ENCODE assay signal across 9 cellular contexts in genomic region chr1:201503397-201504176, GRCh38. TPM values are rescaled to one million over a fixed set of nuclear protein-coding genes. Genes with fewer than 3 reads are reported as not detected.
DNase-seq lines count a peak whose midpoint lies in the region; ATAC-seq and TF ChIP-seq lines count a peak whose summit lies in the region.
"Had no signal": no experiment of that assay in that cellular context is flagged by ENCODE, and none has a peak within 500 bp of the region (broad histone marks: within the 10 kb centered on the region; RNA-seq: fewer than 3 reads in every experiment).

No MANE protein-coding gene starts in this region.

- H3K4me1 ChIP-seq in liver (ENCODE audit: control insufficient read depth in 4 of 4, insufficient read depth in 4 of 4, low read length in 3 of 4) (peaks cover 35 to 90% (median 82%) of the 10 kb centered on the region in 4 donors), upper lobe of right lung (peaks cover 84% of the 10 kb centered on the region)

- peak overlapping the region; percentile 49 for H3K27ac Mint-ChIP-seq in activated CD8-positive, alpha-beta T cell treated with anti-CD3 and anti-CD28 coated beads, Interleukin-2, amount 10 ng/mL, durations not matched to agents 7 days and 5 days
- H3K27ac Mint-ChIP-seq in activated CD8-positive, alpha-beta T cell treated with anti-CD3 and anti-CD28 coated beads for 36 hours, result no peak overlapping the region
- peak overlapping the region; percentile 86 for H3K27ac Mint-ChIP-seq in MCF 10A (ENCODE audit: low read depth, unreplicated experiment)
- no peak overlapping the region for H3K27ac Mint-ChIP-seq in stimulated activated naive CD8-positive, alpha-beta T cell treated with anti-CD3 and anti-CD28 coated beads, Interleukin-15, amount 100 ng/mL, for 72 hours

- no peak for DNase-seq in activated CD8-positive, alpha-beta T cell treated with anti-CD3 and anti-CD28 coated beads, Interleukin-2, amount 10 ng/mL, durations not matched to agents 7 days and 5 days
- DNase-seq in activated CD8-positive, alpha-beta T cell treated with anti-CD3 and anti-CD28 coated beads for 36 hours, result no peak
- DNase-seq in MCF 10A (ENCODE audit: unreplicated experiment) (peak; percentile 92), upper lobe of right lung (no peak), SKM-1 (lab: John Stamatoyannopoulos, UW; ENCODE audit: unreplicated experiment) (no peak)
- DNase-seq in stimulated activated naive CD8-positive, alpha-beta T cell treated with anti-CD3 and anti-CD28 coated beads, Interleukin-15, amount 100 ng/mL, for 72 hours, result no peak

- H3K4me1 Mint-ChIP-seq in activated CD8-positive, alpha-beta T cell treated with anti-CD3 and anti-CD28 coated beads, Interleukin-2, amount 10 ng/mL, durations not matched to agents 7 days and 5 days (ENCODE audit: low read depth), result peaks cover 39% of the 10 kb centered on the region
- H3K4me1 Mint-ChIP-seq in activated CD8-positive, alpha-beta T cell treated with anti-CD3 and anti-CD28 coated beads for 36 hours (ENCODE audit: low read depth), result peaks cover 28% of the 10 kb centered on the region
- H3K4me1 Mint-ChIP-seq in MCF 10A (ENCODE audit: insufficient read depth, unreplicated experiment), result peaks cover 77% of the 10 kb centered on the region
- H3K4me1 Mint-ChIP-seq in stimulated activated naive CD8-positive, alpha-beta T cell treated with anti-CD3 and anti-CD28 coated beads, Interleukin-15, amount 100 ng/mL, for 72 hours, result peaks cover 35% of the 10 kb centered on the region

- H3K9me3 Mint-ChIP-seq in activated CD8-positive, alpha-beta T cell treated with anti-CD3 and anti-CD28 coated beads, Interleukin-2, amount 10 ng/mL, durations not matched to agents 7 days and 5 days (ENCODE audit: insufficient read depth), result no peaks in the 10 kb centered on the region
- H3K9me3 Mint-ChIP-seq in activated CD8-positive, alpha-beta T cell treated with anti-CD3 and anti-CD28 coated beads for 36 hours, result no peaks in the 10 kb centered on the region
- H3K9me3 Mint-ChIP-seq in MCF 10A (ENCODE audit: unreplicated experiment), result no peaks in the 10 kb centered on the region
- H3K9me3 Mint-ChIP-seq in stimulated activated naive CD8-positive, alpha-beta T cell treated with anti-CD3 and anti-CD28 coated beads, Interleukin-15, amount 100 ng/mL, for 72 hours, result no peaks in the 10 kb centered on the region

- H3K4me3 Mint-ChIP-seq in activated CD8-positive, alpha-beta T cell treated with anti-CD3 and anti-CD28 coated beads, Interleukin-2, amount 10 ng/mL, durations not matched to agents 7 days and 5 days, result no peak overlapping the region
- no peak overlapping the region for H3K4me3 Mint-ChIP-seq in activated CD8-positive, alpha-beta T cell treated with anti-CD3 and anti-CD28 coated beads for 36 hours
- H3K4me3 Mint-ChIP-seq in MCF 10A (ENCODE audit: unreplicated experiment), result peak overlapping the region; percentile 45
- no peak overlapping the region for H3K4me3 Mint-ChIP-seq in stimulated activated naive CD8-positive, alpha-beta T cell treated with anti-CD3 and anti-CD28 coated beads, Interleukin-15, amount 100 ng/mL, for 72 hours

- H3K36me3 ChIP-seq in liver (ENCODE audit: control insufficient read depth in 4 of 4, insufficient read depth in 3 of 4, low read depth in 1 of 4, low read length in 3 of 4) (no peaks in the 10 kb centered on the region), upper lobe of right lung (no peaks in the 10 kb centered on the region)

- TSS peak; percentile 49 for BruUV-seq in MCF 10A (replicated peaks; lab: Mats Ljungman, UMichigan)

- no peak for ATAC-seq in activated CD8-positive, alpha-beta T cell treated with anti-CD3 and anti-CD28 coated beads, Interleukin-2, amount 10 ng/mL, durations not matched to agents 7 days and 5 days
- no peak for ATAC-seq in activated CD8-positive, alpha-beta T cell treated with anti-CD3 and anti-CD28 coated beads for 36 hours
- ATAC-seq in upper lobe of right lung, result peak; percentile 45
- no peak for ATAC-seq in GM21825 (IDR thresholded peaks at IDR 0.05; ENCODE audit: unreplicated experiment)
- ATAC-seq in stimulated activated naive CD8-positive, alpha-beta T cell treated with anti-CD3 and anti-CD28 coated beads, Interleukin-15, amount 100 ng/mL, for 72 hours, result no peak

- H3K4me3 ChIP-seq in liver (ENCODE audit: low read depth in 1 of 3, low read length in 3 of 3), result no peak overlapping the region
- peak overlapping the region; percentile 88 for H3K4me3 ChIP-seq in upper lobe of right lung

- no peaks in the 10 kb centered on the region for H3K27me3 Mint-ChIP-seq in activated CD8-positive, alpha-beta T cell treated with anti-CD3 and anti-CD28 coated beads, Interleukin-2, amount 10 ng/mL, durations not matched to agents 7 days and 5 days (ENCODE audit: low read depth)
- no peaks in the 10 kb centered on the region for H3K27me3 Mint-ChIP-seq in activated CD8-positive, alpha-beta T cell treated with anti-CD3 and anti-CD28 coated beads for 36 hours
- no peaks in the 10 kb centered on the region for H3K27me3 Mint-ChIP-seq in MCF 10A (ENCODE audit: insufficient read depth, unreplicated experiment)
- no peaks in the 10 kb centered on the region for H3K27me3 Mint-ChIP-seq in stimulated activated naive CD8-positive, alpha-beta T cell treated with anti-CD3 and anti-CD28 coated beads, Interleukin-15, amount 100 ng/mL, for 72 hours

- H3K36me3 Mint-ChIP-seq in activated CD8-positive, alpha-beta T cell treated with anti-CD3 and anti-CD28 coated beads, Interleukin-2, amount 10 ng/mL, durations not matched to agents 7 days and 5 days (ENCODE audit: low read depth), result peaks cover 14% of the 10 kb centered on the region
- no peaks in the 10 kb centered on the region for H3K36me3 Mint-ChIP-seq in activated CD8-positive, alpha-beta T cell treated with anti-CD3 and anti-CD28 coated beads for 36 hours (ENCODE audit: low read depth)
- peaks cover 10% of the 10 kb centered on the region for H3K36me3 Mint-ChIP-seq in MCF 10A (ENCODE audit: insufficient read depth, unreplicated experiment)

- H3K9ac ChIP-seq in liver (ENCODE audit: low read depth in 1 of 2, low read length in 2 of 2), result peak overlapping the region in 1 of 2 donors; percentile 42

- WGBS in liver, result 39% methylated on average over 13 of the region's 13 CpGs

- H3K9me3 ChIP-seq in liver (ENCODE audit: control insufficient read depth in 4 of 4, low read length in 3 of 4) (no peaks in the 10 kb centered on the region), upper lobe of right lung (no peaks in the 10 kb centered on the region)

- CTCF ChIA-PET in activated CD8-positive, alpha-beta T cell treated with anti-CD3 and anti-CD28 coated beads, Interleukin-2, amount 10 ng/mL, durations not matched to agents 7 days and 5 days (lab: Charles Lee), result interaction anchor here (1.3 to 13.0 kb wide), 5 partner anchors 9 to 67 kb away, joined by 3 to 150 read pairs (median 8); partner anchors contain the start of gene PHLDA3
- CTCF ChIA-PET in activated CD8-positive, alpha-beta T cell treated with anti-CD3 and anti-CD28 coated beads for 36 hours (lab: Charles Lee), result interaction anchor here (1.0 to 30.4 kb wide), 4 partner anchors 1 to 56 kb away, joined by 3 to 796 read pairs (median 404); partner anchors contain the start of gene CSRP1
- CTCF ChIA-PET in MCF 10A (lab: Yijun Ruan, JAX), result interaction anchor here (0.6 to 70.3 kb wide), 11 partner anchors 1 to 267 kb away, joined by 3 to 3816 read pairs (median 4); partner anchors contain the start of genes CSRP1 and PHLDA3

- intact Hi-C loops in activated CD8-positive, alpha-beta T cell treated with anti-CD3 and anti-CD28 coated beads for 36 hours (cut with micrococcal nuclease), result no loop called here
- intact Hi-C loops in MCF 10A (cut with micrococcal nuclease), result loop anchor here (1.0 kb wide), 1 partner anchor 14 kb away; no protein-coding TSS in a partner anchor
- intact Hi-C loops in upper lobe of right lung (cut with DNase I), result loop anchor here (10.0 kb wide), 1 partner anchor 59 kb away; no protein-coding TSS in a partner anchor

- TF ChIP-seq CTCF in activated CD8-positive, alpha-beta T cell treated with anti-CD3 and anti-CD28 coated beads for 36 hours (IDR thresholded peaks at IDR 0.05), result no peak
- TF ChIP-seq CTCF in MCF 10A (IDR thresholded peaks at IDR 0.05; ENCODE audit: unreplicated experiment) (no peak), liver (IDR thresholded peaks at IDR 0.05; ENCODE audit: low read depth, low read length, missing input control) (no peak), upper lobe of right lung (IDR thresholded peaks at IDR 0.05) (no peak)

- H3K27ac ChIP-seq in liver (ENCODE audit: low read depth in 1 of 2, low read length in 2 of 2) (peak overlapping the region; percentile 80 to 93), upper lobe of right lung (peak overlapping the region; percentile 79)
- H3K27ac ChIP-seq: C4-2B had no signal

- no peak for TF ChIP-seq RAD21 in liver (IDR thresholded peaks at IDR 0.05)

- H3K27me3 ChIP-seq in liver (ENCODE audit: control insufficient read depth in 4 of 4, insufficient read depth in 4 of 4, low read length in 3 of 4) (no peaks in the 10 kb centered on the region), upper lobe of right lung (no peaks in the 10 kb centered on the region)

- POLR2A ChIA-PET in activated CD8-positive, alpha-beta T cell treated with anti-CD3 and anti-CD28 coated beads, Interleukin-2, amount 10 ng/mL, durations not matched to agents 7 days and 5 days (lab: Charles Lee), result no interaction called here
- POLR2A ChIA-PET in activated CD8-positive, alpha-beta T cell treated with anti-CD3 and anti-CD28 coated beads for 36 hours (lab: Charles Lee), result no interaction called here
- POLR2A ChIA-PET in MCF 10A (lab: Yijun Ruan, JAX), result interaction anchor here (0.5 to 15.5 kb wide), 16 partner anchors 9 to 765 kb away, joined by 3 to 330 read pairs (median 4); partner anchors contain the start of genes CAMSAP2 and PHLDA3

RNA-seq across cellular contexts. Expression of gene CSRP1, which starts 3.3 kb away (rescaled TPM):
- total RNA-seq in activated CD8-positive, alpha-beta T cell treated with anti-CD3 and anti-CD28 coated beads, Interleukin-2, amount 10 ng/mL, durations not matched to agents 7 days and 5 days, result 10 to 100 TPM; 78.7 to 80.9 TPM
- 10 to 100 TPM; 55.3 to 56.2 TPM for total RNA-seq in activated CD8-positive, alpha-beta T cell treated with anti-CD3 and anti-CD28 coated beads for 36 hours
- total RNA-seq in MCF 10A (2022), result 263 and 358 TPM in 2 replicates
- 10 to 100 TPM; 42.7 to 96.9 TPM for total RNA-seq in liver
- polyA plus RNA-seq in liver, result 10 to 100 TPM; 49.3 to 87.2 TPM
- total RNA-seq in upper lobe of right lung, result 280 TPM

RNA-seq across cellular contexts. Expression of gene PHLDA3, which starts 34.6 kb away (rescaled TPM):
- total RNA-seq in activated CD8-positive, alpha-beta T cell treated with anti-CD3 and anti-CD28 coated beads, Interleukin-2, amount 10 ng/mL, durations not matched to agents 7 days and 5 days, result 10 to 100 TPM; 17.3 to 18.7 TPM
- total RNA-seq in activated CD8-positive, alpha-beta T cell treated with anti-CD3 and anti-CD28 coated beads for 36 hours, result 1 to 10 TPM; 6.2 to 7.9 TPM
- total RNA-seq in MCF 10A (2022), result 169 and 204 TPM in 2 replicates
- total RNA-seq in liver, result 1 to 10 TPM in 1 of 2 donors, under 1 TPM in 1; 0.67 to 1.4 TPM
- polyA plus RNA-seq in liver, result 1 to 10 TPM in 1 of 2 donors, under 1 TPM in 1; 0.36 to 2.2 TPM
- 90.0 TPM for total RNA-seq in upper lobe of right lung

RNA-seq across cellular contexts. Expression of gene NAV1, which starts 35.3 kb away (rescaled TPM):
- total RNA-seq in activated CD8-positive, alpha-beta T cell treated with anti-CD3 and anti-CD28 coated beads, Interleukin-2, amount 10 ng/mL, durations not matched to agents 7 days and 5 days, result 1 to 10 TPM; 1.1 to 1.9 TPM
- total RNA-seq in activated CD8-positive, alpha-beta T cell treated with anti-CD3 and anti-CD28 coated beads for 36 hours, result 1 to 10 TPM; 1.6 to 2.1 TPM
- 31.4 and 34.9 TPM in 2 replicates for total RNA-seq in MCF 10A (2022)
- 1 to 10 TPM; 1.2 to 2.0 TPM for total RNA-seq in liver
- 1 to 10 TPM; 1.1 to 1.4 TPM for polyA plus RNA-seq in liver
- 34.1 TPM for total RNA-seq in upper lobe of right lung

Comparison
In these comparisons a context has a peak if more than half of its experiments do, and no peak if none do; other contexts are left out.
1. H3K27ac Mint-ChIP-seq: peak in activated CD8-positive, alpha-beta T cell treated with anti-CD3 and anti-CD28 coated beads, Interleukin-2, amount 10 ng/mL, durations not matched to agents 7 days and 5 days (single experiment) and MCF 10A (single experiment); none in activated CD8-positive, alpha-beta T cell treated with anti-CD3 and anti-CD28 coated beads for 36 hours (single experiment) and stimulated activated naive CD8-positive, alpha-beta T cell treated with anti-CD3 and anti-CD28 coated beads, Interleukin-15, amount 100 ng/mL, for 72 hours (0 of 2).
2. RNA of gene NAV1, which starts 35.3 kb away (total RNA-seq): 31.4 to 34.9 TPM in MCF 10A and 34.1 TPM in upper lobe of right lung (single experiment); 1.6 to 2.1 TPM in activated CD8-positive, alpha-beta T cell treated with anti-CD3 and anti-CD28 coated beads for 36 hours, 1.2 to 2.0 TPM in liver and 1.1 to 1.9 TPM in activated CD8-positive, alpha-beta T cell treated with anti-CD3 and anti-CD28 coated beads, Interleukin-2, amount 10 ng/mL, durations not matched to agents 7 days and 5 days; every median in the first group is over 10 times any median in the second.